16 cellular contexts compared by ENCODE assay signal in the genomic region with DNA sequence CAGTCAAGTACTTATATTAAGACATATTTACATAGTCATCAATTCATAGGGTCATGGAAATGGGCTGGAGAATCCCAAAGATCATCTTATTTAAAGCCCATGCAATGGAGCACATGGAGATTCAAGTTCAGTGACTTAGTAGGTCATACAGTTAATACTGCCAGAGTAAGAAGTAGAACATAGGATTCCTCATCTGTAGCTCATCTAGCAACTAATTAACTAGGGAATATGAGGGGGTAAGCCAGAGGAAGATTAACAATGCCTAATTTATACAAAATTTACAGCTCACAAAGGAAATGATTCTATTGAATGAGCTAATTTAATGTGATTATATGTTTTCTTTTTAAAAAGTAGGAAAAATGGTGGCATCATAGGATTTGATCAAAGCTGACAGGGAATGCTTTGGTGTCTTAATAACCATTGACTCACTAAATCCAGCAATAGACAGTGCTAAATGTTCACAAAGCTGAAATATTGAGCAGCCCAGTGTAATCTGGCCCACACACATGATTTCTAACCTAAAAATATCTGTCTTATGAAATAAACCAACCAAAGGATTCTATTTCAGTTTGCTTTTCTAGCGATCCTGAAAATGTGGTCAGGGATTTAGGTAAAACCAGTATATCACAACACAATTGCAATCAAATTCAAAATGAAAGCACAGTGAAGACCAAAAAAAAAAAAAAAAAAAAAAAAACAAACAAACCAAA. TPM values are rescaled to one million over a fixed set of nuclear protein-coding genes. Genes with fewer than 3 reads are reported as not detected.
A peak's percentile ranks its signal among the peaks of the same experiment; 100 is the strongest.
DNase-seq lines count a peak whose midpoint lies in the region; ATAC-seq and TF ChIP-seq lines count a peak whose summit lies in the region.
"Had no signal": no experiment of that assay in that cellular context is flagged by ENCODE, and none has a peak within 500 bp of the region (broad histone marks: within the 10 kb centered on the region; RNA-seq: fewer than 3 reads in every experiment).

No MANE protein-coding gene starts in this region.

- H3K79me2 ChIP-seq in MM.1S (ENCODE audit: low read length): no peaks in the 10 kb centered on the region

- H3K9me3 Mint-ChIP-seq in endothelial cell (ENCODE audit: unreplicated experiment): no peaks in the 10 kb centered on the region
- H3K9me3 Mint-ChIP-seq: CD8-positive, alpha-beta memory T cell; GM23338 had no signal

- DNase-seq in MM.1S (no peak), endothelial cell (ENCODE audit: low spot score) (no peak), kidney glomerular epithelial cell (lab: John Stamatoyannopoulos, UW) (peak; percentile 13), thoracic aorta (ENCODE audit: low spot score) (no peak), coronary artery (ENCODE audit: low spot score) (no peak), middle frontal gyrus (ENCODE audit: extremely low spot score, low spot score) (no peak)
- DNase-seq: Caco-2; CD8-positive, alpha-beta memory T cell; DND-41; GDM1; H7 had no signal

- H3K4me1 ChIP-seq in MM.1S (ENCODE audit: low read length) (no peaks in the 10 kb centered on the region), thoracic aorta (ENCODE audit: control insufficient read depth in 1 of 2, low read depth in 2 of 2) (peaks cover 22 to 91% of the 10 kb centered on the region in 2 donors)
- H3K4me1 ChIP-seq: BLaER1 had no signal

- no peaks in the 10 kb centered on the region for H3K36me3 Mint-ChIP-seq in endothelial cell (ENCODE audit: low read depth, unreplicated experiment)
- H3K36me3 Mint-ChIP-seq: CD8-positive, alpha-beta memory T cell had no signal

- H4K20me1 ChIP-seq in MM.1S (ENCODE audit: insufficient read depth, low read length): no peaks in the 10 kb centered on the region
- H4K20me1 ChIP-seq: BLaER1 had no signal

- no peaks in the 10 kb centered on the region for H3K36me3 ChIP-seq in MM.1S (replicated peaks; ENCODE audit: insufficient read depth, low read length)
- H3K36me3 ChIP-seq in thoracic aorta: no peaks in the 10 kb centered on the region
- H3K36me3 ChIP-seq: BLaER1 had no signal

- peak overlapping the region; percentile 96 for H3K27ac Mint-ChIP-seq in endothelial cell (ENCODE audit: unreplicated experiment)
- H3K27ac Mint-ChIP-seq: CD8-positive, alpha-beta memory T cell; GM23338 had no signal

- TF ChIP-seq CTCF in MM.1S (IDR thresholded peaks at IDR 0.05; ENCODE audit: low read length): no peak
- no peak for TF ChIP-seq CTCF in endothelial cell (IDR thresholded peaks at IDR 0.05; ENCODE audit: unreplicated experiment)
- no peak for TF ChIP-seq CTCF in thoracic aorta (IDR thresholded peaks at IDR 0.05)
- no peak for TF ChIP-seq CTCF in coronary artery (IDR thresholded peaks at IDR 0.05)

- 0 out of 2 replicates have a peak overlapping the region, but pooled peaks have one; percentile 3 for H3K4me2 ChIP-seq in MM.1S (ENCODE audit: low read depth, low read length)
- H3K4me2 ChIP-seq: BLaER1, GM23338 had no signal

- H3K4me3 Mint-ChIP-seq in endothelial cell (ENCODE audit: unreplicated experiment): no peak overlapping the region
- H3K4me3 Mint-ChIP-seq: CD8-positive, alpha-beta memory T cell; GM23338 had no signal

- H3K27ac ChIP-seq in MM.1S (ENCODE audit: low read length) (no peak overlapping the region), thoracic aorta (peak overlapping the region; percentile 27 to 63), coronary artery (peak overlapping the region in 1 of 2 donors; percentile 34)
- H3K27ac ChIP-seq: 22Rv1, BLaER1 had no signal

- no peak overlapping the region for H3K9ac ChIP-seq in MM.1S (ENCODE audit: low read length)
- H3K9ac ChIP-seq: BLaER1 had no signal

- no peaks in the 10 kb centered on the region for H3F3A ChIP-seq in MM.1S (ENCODE audit: insufficient read depth, low read length)

- H3K4me1 Mint-ChIP-seq in endothelial cell (ENCODE audit: unreplicated experiment): peaks cover 15% of the 10 kb centered on the region
- H3K4me1 Mint-ChIP-seq: CD8-positive, alpha-beta memory T cell had no signal

- no peaks in the 10 kb centered on the region for H3K9me3 ChIP-seq in MM.1S (replicated peaks; ENCODE audit: insufficient read depth, low read length)
- H3K9me3 ChIP-seq in thoracic aorta: no peaks in the 10 kb centered on the region
- H3K9me3 ChIP-seq: BLaER1, Caco-2 had no signal

- no peaks in the 10 kb centered on the region for H3K9me2 ChIP-seq in MM.1S (replicated peaks; ENCODE audit: insufficient read depth, low read length)

- H2AFZ ChIP-seq in MM.1S (ENCODE audit: low read length): no peak overlapping the region
- H2AFZ ChIP-seq: GM23338 had no signal

- H3K27me3 ChIP-seq in MM.1S (replicated peaks; ENCODE audit: insufficient read depth, low read length): no peaks in the 10 kb centered on the region
- no peaks in the 10 kb centered on the region for H3K27me3 ChIP-seq in thoracic aorta (replicated peaks; ENCODE audit: insufficient read depth)
- H3K27me3 ChIP-seq: BLaER1 had no signal

- H3K4me3 ChIP-seq in MM.1S (ENCODE audit: low read length): no peak overlapping the region
- H3K4me3 ChIP-seq in thoracic aorta: peak overlapping the region; percentile 39
- no peak overlapping the region for H3K4me3 ChIP-seq in coronary artery
- H3K4me3 ChIP-seq: BLaER1, GM23338 had no signal

- no peaks in the 10 kb centered on the region for H3K27me3 Mint-ChIP-seq in endothelial cell (ENCODE audit: unreplicated experiment)

- ATAC-seq in thoracic aorta (ENCODE audit: insufficient number of reproducible peaks, low FRiP score, low read depth): no peak
- no peak for ATAC-seq in HG03442 (IDR thresholded peaks at IDR 0.05; ENCODE audit: unreplicated experiment)
- ATAC-seq: GM23338 had no signal

RNA-seq across cellular contexts. Expression of a gene that starts 53.3 kb away (rescaled TPM):
- total RNA-seq in endothelial cell (ENCODE audit: unreplicated experiment) (2.1 TPM), thoracic aorta (10 to 100 TPM; 37.9 to 44.8 TPM)
- total RNA-seq: A673; CD8-positive, alpha-beta memory T cell had no signal

Comparison
In these comparisons a context has a peak if more than half of its experiments do, and no peak if none do; other contexts are left out.
1. RNA of a gene that starts 53.3 kb away (total RNA-seq): 37.9 to 44.8 TPM in thoracic aorta; 2.1 TPM in endothelial cell (single experiment); every median in the first group is over 10 times any median in the second.